ENCODE assay signal across 8 cellular contexts in the genomic region with DNA sequence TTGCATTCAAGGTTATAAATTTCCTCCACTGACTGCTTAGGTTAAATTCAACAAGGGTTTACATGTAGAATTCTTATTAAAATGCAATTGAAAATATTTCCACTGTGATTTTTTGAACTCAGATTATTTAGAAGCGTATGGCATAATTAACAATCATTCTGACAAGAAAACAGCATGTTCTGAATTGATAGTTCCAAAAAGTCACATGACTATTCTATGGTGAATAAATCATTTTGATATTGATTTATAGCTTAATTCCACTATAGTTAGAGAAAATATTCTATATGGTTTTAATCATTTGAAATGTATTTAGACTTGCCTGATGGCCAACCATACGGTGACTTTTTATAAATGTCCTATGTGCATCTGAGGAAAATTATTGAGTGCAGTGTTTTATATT.
"Had no signal": no experiment of that assay in that cellular context is flagged by ENCODE, and none has a peak within 500 bp of the region (broad histone marks: within the 10 kb centered on the region; RNA-seq: fewer than 3 reads in every experiment).

No MANE protein-coding gene starts in this region.

- DNase-seq: GDM1, GF-D8 had no signal

- FAIRE-seq: G401.6, GM12878, GM12891, GM12892, GM18507, GM19239 had no signal

- H3K4me3 ChIP-seq: GM12878 had no signal

- ATAC-seq: GM12878 had no signal
